19 cellular contexts compared by ENCODE assay signal in genomic region chr11:84501750-84502149, GRCh38.
A peak's percentile ranks its signal among the peaks of the same experiment; 100 is the strongest.
DNase-seq lines count a peak whose midpoint lies in the region; ATAC-seq and TF ChIP-seq lines count a peak whose summit lies in the region.
"Had no signal": no experiment of that assay in that cellular context is flagged by ENCODE, and none has a peak within 500 bp of the region (broad histone marks: within the 10 kb centered on the region; RNA-seq: fewer than 3 reads in every experiment).

No MANE protein-coding gene starts in this region.

- ATAC-seq in stimulated activated memory B cell treated with anti-CD40 and anti-IgM and Interleukin-4, amounts not matched to agents 10 μg/mL and 1 μg/mL and 100 μg/mL, for 72 hours, result peak; percentile 59
- ATAC-seq: HCT116 had no signal

- no peak overlapping the region for H2AFZ ChIP-seq in Karpas-422 (ENCODE audit: low read length)
- no peak overlapping the region for H2AFZ ChIP-seq in OCI-LY7 (ENCODE audit: low read length)

- TF ChIP-seq CTCF in OCI-LY7 (conservative IDR thresholded peaks at IDR 0.05; ENCODE audit: low read length), result no peak
- TF ChIP-seq CTCF in foreskin fibroblast (IDR thresholded peaks at IDR 0.05; ENCODE audit: low read depth, low read length), result no peak

- no peaks in the 10 kb centered on the region for H3K36me3 Mint-ChIP-seq in stimulated activated memory B cell treated with anti-CD40 and anti-IgM and Interleukin-4, amounts not matched to agents 10 μg/mL and 1 μg/mL and 100 μg/mL, for 72 hours
- H3K36me3 Mint-ChIP-seq: CD14-positive monocyte had no signal

- H3K4me2 ChIP-seq in Karpas-422 (ENCODE audit: low read depth, low read length, poor library complexity, severe bottlenecking) (no peak overlapping the region), OCI-LY7 (ENCODE audit: low read length) (no peak overlapping the region)

- DNase-seq in Karpas-422 (peak; percentile 54), MV-4-11 (lab: John Stamatoyannopoulos, UW) (peak; percentile 62), OCI-LY7 (ENCODE audit: low spot score) (peak; percentile 10), foreskin fibroblast (no peak), NCI-H2107 treated with DMSO at 0.1 percent for 48 hours (lab: John Stamatoyannopoulos, UW; ENCODE audit: unreplicated experiment) (no peak), AG20443 (ENCODE audit: low spot score) (no peak)
- DNase-seq: AML-193, GDM1, GOT3, NCI-H1048, NCI-H1436, NCI-H1930, NCI-H345, NCI-H526, SHP77 treated with DMSO at 0.1 percent for 48 hours had no signal

- no peaks in the 10 kb centered on the region for H3K9me3 Mint-ChIP-seq in stimulated activated memory B cell treated with anti-CD40 and anti-IgM and Interleukin-4, amounts not matched to agents 10 μg/mL and 1 μg/mL and 100 μg/mL, for 72 hours
- H3K9me3 Mint-ChIP-seq: CD14-positive monocyte had no signal

- H3K36me3 ChIP-seq in Karpas-422 (ENCODE audit: insufficient read depth, low read length), result no peaks in the 10 kb centered on the region
- H3K36me3 ChIP-seq in OCI-LY7 (ENCODE audit: insufficient read depth, low read length), result no peaks in the 10 kb centered on the region

- POLR2A ChIA-PET in OCI-LY7 (lab: Charles Lee), result interaction anchor here (1.3 kb wide), 1 partner anchor 12 kb away, joined by 6 read pairs; no protein-coding TSS in a partner anchor

- H3K9me2 ChIP-seq in Karpas-422 (replicated peaks; ENCODE audit: insufficient read depth, low read length) (no peaks in the 10 kb centered on the region), OCI-LY7 (ENCODE audit: insufficient read depth, low read length) (no peaks in the 10 kb centered on the region)

- no TSS peak for BruUV-seq in OCI-LY7 (replicated peaks; lab: Mats Ljungman, UMichigan)

- H3K27ac ChIP-seq in Karpas-422 (ENCODE audit: low read length) (no peak overlapping the region), OCI-LY7 (ENCODE audit: low read depth, low read length, poor library complexity, severe bottlenecking) (no peak overlapping the region)

- H3K4me1 ChIP-seq in Karpas-422 (ENCODE audit: low read length), result no peaks in the 10 kb centered on the region
- peaks cover 4% of the 10 kb centered on the region for H3K4me1 ChIP-seq in OCI-LY7 (ENCODE audit: insufficient read depth, low read length, poor library complexity, severe bottlenecking)

- H3K27me3 ChIP-seq in Karpas-422 (ENCODE audit: low read length), result no peaks in the 10 kb centered on the region

- CTCF ChIA-PET in OCI-LY7 (lab: Charles Lee; ENCODE audit: unreplicated experiment), result no interaction called here

- H3K4me3 Mint-ChIP-seq in stimulated activated memory B cell treated with anti-CD40 and anti-IgM and Interleukin-4, amounts not matched to agents 10 μg/mL and 1 μg/mL and 100 μg/mL, for 72 hours, result no peak overlapping the region
- H3K4me3 Mint-ChIP-seq: CD14-positive monocyte; T-helper 1 cell treated with Interleukin-12 subunit alpha and Interleukin-12 subunit beta and Interleukin-4 antibody, amounts not matched to agents 30 μg/mL and 1 μg/mL, for 36 hours had no signal

- H4K20me1 ChIP-seq in Karpas-422 (ENCODE audit: insufficient read depth, low read depth, low read length), result no peaks in the 10 kb centered on the region
- no peaks in the 10 kb centered on the region for H4K20me1 ChIP-seq in OCI-LY7 (ENCODE audit: insufficient read depth, low read length)

- H3K9me3 ChIP-seq in Karpas-422 (ENCODE audit: low read length) (no peaks in the 10 kb centered on the region), OCI-LY7 (ENCODE audit: low read length) (no peaks in the 10 kb centered on the region)

- no peaks in the 10 kb centered on the region for H3K27me3 Mint-ChIP-seq in stimulated activated memory B cell treated with anti-CD40 and anti-IgM and Interleukin-4, amounts not matched to agents 10 μg/mL and 1 μg/mL and 100 μg/mL, for 72 hours

- peaks cover 15% of the 10 kb centered on the region for H3K4me1 Mint-ChIP-seq in stimulated activated memory B cell treated with anti-CD40 and anti-IgM and Interleukin-4, amounts not matched to agents 10 μg/mL and 1 μg/mL and 100 μg/mL, for 72 hours
- H3K4me1 Mint-ChIP-seq: CD14-positive monocyte had no signal

- intact Hi-C loops in OCI-LY7 (cut with micrococcal nuclease; ENCODE audit: unreplicated experiment), result no loop called here

- no peak overlapping the region for H3K27ac Mint-ChIP-seq in stimulated activated memory B cell treated with anti-CD40 and anti-IgM and Interleukin-4, amounts not matched to agents 10 μg/mL and 1 μg/mL and 100 μg/mL, for 72 hours
- H3K27ac Mint-ChIP-seq: CD14-positive monocyte; T-helper 1 cell treated with Interleukin-12 subunit alpha and Interleukin-12 subunit beta and Interleukin-4 antibody, amounts not matched to agents 30 μg/mL and 1 μg/mL, for 36 hours had no signal

- no peak overlapping the region for H3K9ac ChIP-seq in Karpas-422 (ENCODE audit: low read length)

- no peak overlapping the region for H3K4me3 ChIP-seq in Karpas-422 (ENCODE audit: low read length)
- H3K4me3 ChIP-seq in OCI-LY7 (ENCODE audit: low read depth, low read length, poor library complexity, severe bottlenecking), result no peak overlapping the region
- H3K4me3 ChIP-seq in foreskin fibroblast (ENCODE audit: low read depth in 1 of 2, low read length in 2 of 2), result no peak overlapping the region

- no peaks in the 10 kb centered on the region for H3K79me2 ChIP-seq in Karpas-422 (ENCODE audit: low read length)
- no peaks in the 10 kb centered on the region for H3K79me2 ChIP-seq in OCI-LY7 (ENCODE audit: insufficient read depth, low read depth, low read length)

Comparison
In these comparisons a context has a peak if more than half of its experiments do, and no peak if none do; other contexts are left out.
1. DNase-seq: peak in Karpas-422 (single experiment), MV-4-11 (single experiment) and OCI-LY7 (single experiment); none in foreskin fibroblast (0 of 2), NCI-H2107 treated with DMSO at 0.1 percent for 48 hours (single experiment) and AG20443 (single experiment).